Comparison of ENCODE assay signal across 9 cellular contexts in genomic region chr15:61227269-61228024, GRCh38. TPM values are rescaled to one million over a fixed set of nuclear protein-coding genes. Genes with fewer than 3 reads are reported as not detected.
DNase-seq lines count a peak whose midpoint lies in the region; ATAC-seq lines count a peak whose summit lies in the region.
"Had no signal": no experiment of that assay in that cellular context is flagged by ENCODE, and none has a peak within 500 bp of the region (broad histone marks: within the 10 kb centered on the region; RNA-seq: fewer than 3 reads in every experiment).

No MANE protein-coding gene starts in this region.

- no peak overlapping the region for H3K27ac ChIP-seq in BLaER1
- H3K27ac ChIP-seq in right cardiac atrium (ENCODE audit: low read length) = no peak overlapping the region
- peak overlapping the region; percentile 69 for H3K27ac ChIP-seq in rectal smooth muscle tissue (ENCODE audit: low read depth, low read length)

- peaks cover 4% of the 10 kb centered on the region; the same call in 1 of the 2 replicates for H3K4me1 ChIP-seq in BLaER1
- H3K4me1 ChIP-seq in right cardiac atrium (ENCODE audit: control insufficient read depth, insufficient read depth, low read length) = peaks cover 2% of the 10 kb centered on the region
- peaks cover 8% of the 10 kb centered on the region for H3K4me1 ChIP-seq in rectal smooth muscle tissue (ENCODE audit: control insufficient read depth, insufficient read depth, low read length)

- intact Hi-C loops in right cardiac atrium (cut with DNase I) = no loop called here

- H3K4me3 ChIP-seq in BLaER1 (no peak overlapping the region), right cardiac atrium (ENCODE audit: low read length) (peak overlapping the region; percentile 99), rectal smooth muscle tissue (ENCODE audit: low read length) (peak overlapping the region; percentile 77)

- ATAC-seq in activated naive CD8-positive, alpha-beta T cell treated with anti-CD3 and anti-CD28 coated beads, Interleukin-2, amount 50 U/mL, for 24 hours = no peak
- ATAC-seq in right cardiac atrium (peak; percentile 20 to 52), GM18868 (IDR thresholded peaks at IDR 0.05; ENCODE audit: unreplicated experiment) (no peak)

- under 1% methylated on average over 40 of the region's 40 CpGs for WGBS in right cardiac atrium

- H3K9ac ChIP-seq in BLaER1 = no peak overlapping the region
- H3K9ac ChIP-seq in rectal smooth muscle tissue (ENCODE audit: low read length) = no peak overlapping the region

- peaks cover 58% of the 10 kb centered on the region for H3K27me3 Mint-ChIP-seq in activated naive CD8-positive, alpha-beta T cell treated with anti-CD3 and anti-CD28 coated beads, Interleukin-2, amount 50 U/mL, for 24 hours

- no peaks in the 10 kb centered on the region for H3K36me3 ChIP-seq in BLaER1
- no peaks in the 10 kb centered on the region for H3K36me3 ChIP-seq in rectal smooth muscle tissue (ENCODE audit: control insufficient read depth, insufficient read depth, low read length)

- no peaks in the 10 kb centered on the region for H3K36me3 Mint-ChIP-seq in activated naive CD8-positive, alpha-beta T cell treated with anti-CD3 and anti-CD28 coated beads, Interleukin-2, amount 50 U/mL, for 24 hours (ENCODE audit: low read depth)
- H3K36me3 Mint-ChIP-seq: IgD-negative memory B cell had no signal

- H3K9me3 ChIP-seq in BLaER1 (peaks cover 11% of the 10 kb centered on the region; the same call in 1 of the 2 replicates), right cardiac atrium (ENCODE audit: control insufficient read depth, low read length) (no peaks in the 10 kb centered on the region)

- H3K27ac Mint-ChIP-seq in activated naive CD8-positive, alpha-beta T cell treated with anti-CD3 and anti-CD28 coated beads, Interleukin-2, amount 50 U/mL, for 24 hours = no peak overlapping the region
- H3K27ac Mint-ChIP-seq: IgD-negative memory B cell had no signal

- peak overlapping the region; percentile 72 for H3K4me2 ChIP-seq in BLaER1

- peaks cover 4% of the 10 kb centered on the region for H3K4me1 Mint-ChIP-seq in activated naive CD8-positive, alpha-beta T cell treated with anti-CD3 and anti-CD28 coated beads, Interleukin-2, amount 50 U/mL, for 24 hours

- peak overlapping the region; percentile 37 for H3K4me3 Mint-ChIP-seq in activated naive CD8-positive, alpha-beta T cell treated with anti-CD3 and anti-CD28 coated beads, Interleukin-2, amount 50 U/mL, for 24 hours

- peak; percentile 38 for DNase-seq in HK-2 (ENCODE audit: unreplicated experiment)
- no peak for DNase-seq in activated naive CD8-positive, alpha-beta T cell treated with anti-CD3 and anti-CD28 coated beads, Interleukin-2, amount 50 U/mL, for 24 hours
- peak in 2 of 3 donors; percentile 51 to 62 for DNase-seq in right cardiac atrium
- DNase-seq in GDM1 (lab: John Stamatoyannopoulos, UW) = no peak
- no peak for DNase-seq in globus pallidus (ENCODE audit: low spot score)

- no peaks in the 10 kb centered on the region; the same call in 1 of the 2 replicates for H4K20me1 ChIP-seq in BLaER1

- H3K9me3 Mint-ChIP-seq in activated naive CD8-positive, alpha-beta T cell treated with anti-CD3 and anti-CD28 coated beads, Interleukin-2, amount 50 U/mL, for 24 hours = no peaks in the 10 kb centered on the region

- H3K27me3 ChIP-seq in BLaER1 (peaks cover 69% of the 10 kb centered on the region), right cardiac atrium (ENCODE audit: control insufficient read depth, insufficient read depth) (no peaks in the 10 kb centered on the region), rectal smooth muscle tissue (ENCODE audit: control insufficient read depth, insufficient read depth, low read length) (no peaks in the 10 kb centered on the region)

RNA-seq across cellular contexts. Expression of gene RORA, which starts 1.7 kb away (rescaled TPM):
- 10 to 100 TPM; 13.2 to 16.3 (median 15.4) TPM for total RNA-seq in right cardiac atrium
- polyA plus RNA-seq in right cardiac atrium = 4.6 TPM

Comparison
In these comparisons a context has a peak if more than half of its experiments do, and no peak if none do; other contexts are left out.
1. DNase-seq: peak in HK-2 (single experiment) and right cardiac atrium (2 of 3); none in activated naive CD8-positive, alpha-beta T cell treated with anti-CD3 and anti-CD28 coated beads, Interleukin-2, amount 50 U/mL, for 24 hours (single experiment), GDM1 (single experiment) and globus pallidus (single experiment).
2. ATAC-seq: peak in right cardiac atrium (2 of 2); none in activated naive CD8-positive, alpha-beta T cell treated with anti-CD3 and anti-CD28 coated beads, Interleukin-2, amount 50 U/mL, for 24 hours (single experiment) and GM18868 (single experiment).